In genomic region chr3:134677196-134677986, GRCh38 we compare ENCODE assay signal across 10 cellular contexts. TPM values are rescaled to one million over a fixed set of nuclear protein-coding genes. Genes with fewer than 3 reads are reported as not detected.
DNase-seq lines count a peak whose midpoint lies in the region; ATAC-seq and TF ChIP-seq lines count a peak whose summit lies in the region.
"Had no signal": no experiment of that assay in that cellular context is flagged by ENCODE, and none has a peak within 500 bp of the region (broad histone marks: within the 10 kb centered on the region; RNA-seq: fewer than 3 reads in every experiment).

No MANE protein-coding gene starts in this region.

- WGBS in esophagus muscularis mucosa: 58% methylated on average over 11 of the region's 11 CpGs

- peaks cover 0 to 16% (median 7%) of the 10 kb centered on the region in 4 donors for H3K9me3 ChIP-seq in esophagus muscularis mucosa
- H3K9me3 ChIP-seq: sigmoid colon had no signal

- ATAC-seq in HG02970 (IDR thresholded peaks at IDR 0.05; ENCODE audit: low FRiP score, unreplicated experiment) (no peak), GM18520 (IDR thresholded peaks at IDR 0.05; ENCODE audit: unreplicated experiment) (no peak)

- H3K4me1 ChIP-seq in esophagus muscularis mucosa: peaks cover 0 to 12% (median 7%) of the 10 kb centered on the region in 4 donors

- no peaks in the 10 kb centered on the region for H3K36me3 Mint-ChIP-seq in T-helper 2 cell treated with Interferon-gamma antibody and Interleukin-4, amounts not matched to agents 5 μg/mL and 100 μg/mL, for 36 hours (ENCODE audit: low read depth)
- H3K36me3 Mint-ChIP-seq: activated naive CD8-positive, alpha-beta T cell treated with anti-CD3 and anti-CD28 coated beads, Interleukin-2, amount 10 ng/mL, durations not matched to agents 7 days and 5 days had no signal

- H3K27me3 Mint-ChIP-seq in T-helper 2 cell treated with Interferon-gamma antibody and Interleukin-4, amounts not matched to agents 5 μg/mL and 100 μg/mL, for 36 hours (ENCODE audit: low read depth): peaks cover 2% of the 10 kb centered on the region

- no peaks in the 10 kb centered on the region for H3K27me3 ChIP-seq in esophagus muscularis mucosa
- H3K27me3 ChIP-seq: sigmoid colon had no signal

- H3K9me3 Mint-ChIP-seq in T-helper 2 cell treated with Interferon-gamma antibody and Interleukin-4, amounts not matched to agents 5 μg/mL and 100 μg/mL, for 36 hours: peaks cover 19% of the 10 kb centered on the region

- TF ChIP-seq POLR2A in esophagus muscularis mucosa (IDR thresholded peaks at IDR 0.05; ENCODE audit: low read depth): no peak

- H3K4me1 Mint-ChIP-seq in T-helper 2 cell treated with Interferon-gamma antibody and Interleukin-4, amounts not matched to agents 5 μg/mL and 100 μg/mL, for 36 hours (ENCODE audit: low read depth): peaks cover 2% of the 10 kb centered on the region

- TF ChIP-seq CTCF in esophagus muscularis mucosa (IDR thresholded peaks at IDR 0.05) (peak; percentile 42 to 57 (median 52)), retinal pigment epithelial cell (conservative IDR thresholded peaks at IDR 0.05; ENCODE audit: low read depth, low read length) (peak; percentile 70)

- H3K4me3 ChIP-seq in esophagus muscularis mucosa (no peak overlapping the region), retinal pigment epithelial cell (ENCODE audit: low read length) (no peak overlapping the region)
- H3K4me3 ChIP-seq: sigmoid colon had no signal

- intact Hi-C loops in esophagus muscularis mucosa (cut with DNase I): loop anchor here (5.0 kb wide), 1 partner anchor 75 kb away; no protein-coding TSS in a partner anchor

- DNase-seq in DMS53 (lab: John Stamatoyannopoulos, UW): peak; percentile 36
- no peak for DNase-seq in DMS53 treated with DMSO at 0.1 percent for 48 hours (lab: John Stamatoyannopoulos, UW; ENCODE audit: unreplicated experiment)
- DNase-seq in NCI-H146 treated with DMSO at 0.1 percent for 48 hours (lab: John Stamatoyannopoulos, UW; ENCODE audit: unreplicated experiment): peak; percentile 11
- DNase-seq in esophagus muscularis mucosa (ENCODE audit: extremely low spot score): no peak
- DNase-seq in retinal pigment epithelial cell (ENCODE audit: low read depth): no peak
- no peak for DNase-seq in T-helper 2 cell treated with Interferon-gamma antibody and Interleukin-4, amounts not matched to agents 5 μg/mL and 100 μg/mL, for 36 hours (ENCODE audit: low spot score)
- DNase-seq: activated naive CD8-positive, alpha-beta T cell treated with anti-CD3 and anti-CD28 coated beads, Interleukin-2, amount 10 ng/mL, durations not matched to agents 7 days and 5 days; sigmoid colon had no signal

- no peak overlapping the region for H3K27ac ChIP-seq in esophagus muscularis mucosa (replicated peaks in 1 of 4)
- H3K27ac ChIP-seq: sigmoid colon had no signal

- H3K4me3 Mint-ChIP-seq in T-helper 2 cell treated with Interferon-gamma antibody and Interleukin-4, amounts not matched to agents 5 μg/mL and 100 μg/mL, for 36 hours: no peak overlapping the region
- H3K4me3 Mint-ChIP-seq: activated naive CD8-positive, alpha-beta T cell treated with anti-CD3 and anti-CD28 coated beads, Interleukin-2, amount 10 ng/mL, durations not matched to agents 7 days and 5 days had no signal

- TF ChIP-seq EP300 in esophagus muscularis mucosa (IDR thresholded peaks at IDR 0.05): no peak

- H3K36me3 ChIP-seq in esophagus muscularis mucosa: no peaks in the 10 kb centered on the region
- H3K36me3 ChIP-seq: sigmoid colon had no signal

- H3K27ac Mint-ChIP-seq in T-helper 2 cell treated with Interferon-gamma antibody and Interleukin-4, amounts not matched to agents 5 μg/mL and 100 μg/mL, for 36 hours: no peak overlapping the region
- H3K27ac Mint-ChIP-seq: activated naive CD8-positive, alpha-beta T cell treated with anti-CD3 and anti-CD28 coated beads, Interleukin-2, amount 10 ng/mL, durations not matched to agents 7 days and 5 days had no signal

RNA-seq across cellular contexts. Expression of gene KY, which starts 26.6 kb away (rescaled TPM):
- total RNA-seq in esophagus muscularis mucosa: 1 to 10 TPM in 2 of 4 donors, under 1 TPM in 2; 0.33 to 1.9 (median 0.81) TPM
- total RNA-seq: activated naive CD8-positive, alpha-beta T cell treated with anti-CD3 and anti-CD28 coated beads, Interleukin-2, amount 10 ng/mL, durations not matched to agents 7 days and 5 days had no signal

Comparison
In these comparisons a context has a peak if more than half of its experiments do, and no peak if none do; other contexts are left out.
1. DNase-seq: peak in DMS53 (single experiment) and NCI-H146 treated with DMSO at 0.1 percent for 48 hours (single experiment); none in DMS53 treated with DMSO at 0.1 percent for 48 hours (single experiment), esophagus muscularis mucosa (single experiment), retinal pigment epithelial cell (single experiment) and T-helper 2 cell treated with Interferon-gamma antibody and Interleukin-4, amounts not matched to agents 5 μg/mL and 100 μg/mL, for 36 hours (single experiment).